ENCODE assay signal across 16 cellular contexts in the genomic region with DNA sequence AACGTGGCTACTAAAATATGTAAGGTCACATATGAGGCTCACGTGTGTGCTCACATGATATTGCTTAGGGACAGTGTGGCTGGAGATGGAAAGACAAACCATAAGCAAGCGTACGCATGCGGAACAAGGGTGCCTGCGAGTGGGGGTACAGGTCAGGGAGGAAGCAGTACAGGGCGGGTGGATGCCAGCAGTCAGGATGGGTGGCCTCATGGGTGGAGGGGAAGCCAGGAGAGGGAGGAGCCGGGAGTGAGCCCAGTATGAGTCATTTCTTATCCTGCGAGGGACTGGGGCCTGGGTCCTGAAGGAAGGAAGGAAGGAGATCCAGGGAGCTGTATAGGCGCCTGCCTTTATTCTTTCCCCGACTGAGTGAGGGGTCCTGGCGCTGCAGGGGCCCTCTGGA. TPM values are rescaled to one million over a fixed set of nuclear protein-coding genes. Genes with fewer than 3 reads are reported as not detected.
A peak's percentile ranks its signal among the peaks of the same experiment; 100 is the strongest.
DNase-seq lines count a peak whose midpoint lies in the region; ATAC-seq, FAIRE-seq and TF ChIP-seq lines count a peak whose summit lies in the region.
"Had no signal": no experiment of that assay in that cellular context is flagged by ENCODE, and none has a peak within 500 bp of the region (broad histone marks: within the 10 kb centered on the region; RNA-seq: fewer than 3 reads in every experiment).

No MANE protein-coding gene starts in this region.

- H3K4ac ChIP-seq in H1 (replicated peaks; ENCODE audit: insufficient read length, low read depth, low read length) (no peak overlapping the region), mesendoderm (ENCODE audit: low read depth, low read length) (no peak overlapping the region)

- H3K14ac ChIP-seq in H1 (ENCODE audit: insufficient read length): no peak overlapping the region

- TF ChIP-seq EP300 in H1 (IDR thresholded peaks at IDR 0.05; ENCODE audit: borderline replicate concordance in 1 of 2, low read depth in 2 of 2, low read length in 2 of 2): no peak
- TF ChIP-seq EP300 in suprapubic skin (IDR thresholded peaks at IDR 0.05): no peak

- H3K23ac ChIP-seq in H1 (ENCODE audit: insufficient read length): no peak overlapping the region
- no peak overlapping the region for H3K23ac ChIP-seq in mesendoderm (ENCODE audit: low read length)

- H3K4me1 ChIP-seq in H1 (replicated peaks in 1 of 4; ENCODE audit: control insufficient read depth in 3 of 4, insufficient read depth in 4 of 4, low read length in 3 of 4) (peaks cover 0 to 4% (median under 1%) of the 10 kb centered on the region in 4 experiments; a peak in 1 of 7 replicates), mesendoderm (ENCODE audit: control insufficient read depth, low read depth, low read length) (no peaks in the 10 kb centered on the region), suprapubic skin (no peaks in the 10 kb centered on the region)
- H3K4me1 ChIP-seq: psoas muscle had no signal

- no peak for FAIRE-seq in H1 (lab: Jason Lieb, UNC)

- peak overlapping the region; percentile 44 for H4K91ac ChIP-seq in H1 (replicated peaks; ENCODE audit: insufficient read length, low read length)

- no peak overlapping the region for H3K18ac ChIP-seq in H1 (ENCODE audit: extremely low read depth, low read length)
- no peak overlapping the region for H3K18ac ChIP-seq in mesendoderm (ENCODE audit: low read length)

- H2BK15ac ChIP-seq in H1 (ENCODE audit: low read length) (no peak overlapping the region), mesendoderm (replicated peaks; ENCODE audit: low read depth) (no peak overlapping the region)

- H3K27me3 ChIP-seq in H1 (replicated peaks in 1 of 4; ENCODE audit: control insufficient read depth in 3 of 4, extremely low read depth in 1 of 4, insufficient read depth in 3 of 4, low read length in 3 of 4) (no peaks in the 10 kb centered on the region), mesendoderm (ENCODE audit: insufficient read depth, low read length, poor library complexity) (no peaks in the 10 kb centered on the region), suprapubic skin (no peaks in the 10 kb centered on the region)

- no peak overlapping the region for H2BK12ac ChIP-seq in H1 (ENCODE audit: low read depth, low read length)

- no peaks in the 10 kb centered on the region for H3K23me2 ChIP-seq in H1 (ENCODE audit: low read depth, low read length)

- H3K4me2 ChIP-seq in H1 (ENCODE audit: insufficient read depth in 1 of 2, low read depth in 2 of 2, low read length in 2 of 2): no peak overlapping the region
- no peak overlapping the region for H3K4me2 ChIP-seq in mesendoderm (ENCODE audit: low read length)

- H2BK20ac ChIP-seq in H1 (ENCODE audit: low read length): no peak overlapping the region; the same call in 1 of the 2 replicates

- TF ChIP-seq CTCF in H1 (IDR thresholded peaks at IDR 0.05; ENCODE audit: control extremely low read depth in 1 of 3, insufficient read depth in 1 of 3, low read depth in 1 of 3, low read length in 3 of 3) (no peak), suprapubic skin (IDR thresholded peaks at IDR 0.05) (no peak)

- ATAC-seq in HG02870 (IDR thresholded peaks at IDR 0.05; ENCODE audit: unreplicated experiment) (no peak), GM18870 (IDR thresholded peaks at IDR 0.05; ENCODE audit: unreplicated experiment) (no peak)
- ATAC-seq: activated CD4-positive, CD25-positive, alpha-beta regulatory T cell treated with anti-CD3 and anti-CD28 coated beads, Interleukin-2, amount 50 U/mL, for 24 hours; effector memory CD8-positive, alpha-beta T cell; stimulated activated naive CD8-positive, alpha-beta T cell treated with anti-CD3 and anti-CD28 coated beads, Interleukin-15, Interleukin-2, amounts not matched to agents 100 U/mL and 50 U/mL, for 24 hours had no signal

- CTCF ChIA-PET in H1 (lab: Charles Lee; ENCODE audit: partially characterized antibody): interaction anchor here (1.0 to 2.0 kb wide), 5 partner anchors 172 to 212 kb away, joined by 3 to 6 read pairs (median 3); no protein-coding TSS in a partner anchor

- H3K9me3 ChIP-seq in H1 (ENCODE audit: insufficient read depth in 2 of 2, low read depth in 1 of 2, low read length in 1 of 2) (no peaks in the 10 kb centered on the region), suprapubic skin (no peaks in the 10 kb centered on the region)
- H3K9me3 ChIP-seq: psoas muscle had no signal

- H2BK5ac ChIP-seq in H1 (ENCODE audit: low read depth, low read length): no peak overlapping the region
- H2BK5ac ChIP-seq in mesendoderm (ENCODE audit: low read length): no peak overlapping the region

- 90% methylated on average over 12 of the region's 12 CpGs; no CpG with 5 or more reads in 1 of the 2 experiments for WGBS in H1 (ENCODE audit: extremely low coverage in 1 of 2, insufficient coverage in 1 of 2, insufficient read length in 1 of 2, insufficient replicate concordance in 2 of 2, low coverage in 1 of 2, low lambda C conversion rate in 2 of 2, missing lambda C conversion rate in 1 of 2), 2 experiments
- no CpG with 5 or more reads among the region's 12 CpGs for WGBS in mesendoderm (ENCODE audit: extremely low coverage, insufficient coverage, low lambda C conversion rate)
- WGBS in suprapubic skin: 57% methylated on average over 12 of the region's 12 CpGs

- H2AK5ac ChIP-seq in H1 (ENCODE audit: low read depth, low read length) (no peak overlapping the region), mesendoderm (ENCODE audit: low read length) (no peak overlapping the region)

- no peak overlapping the region for H3K56ac ChIP-seq in H1 (replicated peaks; ENCODE audit: insufficient read length, low read depth, low read length)
- H3K56ac ChIP-seq in mesendoderm (ENCODE audit: low read length): peak overlapping the region; percentile 18

- no peaks in the 10 kb centered on the region for H3K79me2 ChIP-seq in H1 (ENCODE audit: control insufficient read depth in 1 of 2, insufficient read depth in 2 of 2, low read length in 2 of 2)
- no peaks in the 10 kb centered on the region for H3K79me2 ChIP-seq in mesendoderm (ENCODE audit: control insufficient read depth, insufficient read depth, low read length)

- H3K4me3 ChIP-seq in H1 (ENCODE audit: extremely low read depth in 1 of 4, insufficient read depth in 2 of 4, low read depth in 3 of 4, low read length in 4 of 4): no peak overlapping the region
- H3K4me3 ChIP-seq in mesendoderm (ENCODE audit: low read length): no peak overlapping the region
- no peak overlapping the region for H3K4me3 ChIP-seq in suprapubic skin
- H3K4me3 ChIP-seq: psoas muscle had no signal

- no peaks in the 10 kb centered on the region for H4K20me1 ChIP-seq in H1 (replicated peaks in 1 of 2; ENCODE audit: control insufficient read depth in 1 of 2, insufficient read depth in 2 of 2, low read length in 2 of 2)

- no peak overlapping the region for H2BK120ac ChIP-seq in H1 (replicated peaks; ENCODE audit: low read depth, low read length)
- no peak overlapping the region for H2BK120ac ChIP-seq in mesendoderm (ENCODE audit: low read depth, low read length)

- TF ChIP-seq POLR2A in H1 (IDR thresholded peaks at IDR 0.05; ENCODE audit: control extremely low read depth in 1 of 2, low read depth in 2 of 2, low read length in 2 of 2) (no peak), suprapubic skin (IDR thresholded peaks at IDR 0.05) (no peak)

- H3K27ac ChIP-seq in H1 (ENCODE audit: low read depth, low read length): no peak overlapping the region
- H3K27ac ChIP-seq in mesendoderm (ENCODE audit: low read depth, low read length): no peak overlapping the region
- H3K27ac ChIP-seq in suprapubic skin: no peak overlapping the region
- H3K27ac ChIP-seq: psoas muscle had no signal

- no peaks in the 10 kb centered on the region for H3K36me3 ChIP-seq in H1 (ENCODE audit: control insufficient read depth in 2 of 4, insufficient read depth in 4 of 4, low read length in 3 of 4)
- H3K36me3 ChIP-seq in mesendoderm (ENCODE audit: control insufficient read depth, insufficient read depth, low read length): no peaks in the 10 kb centered on the region
- no peaks in the 10 kb centered on the region for H3K36me3 ChIP-seq in suprapubic skin

- DNase-seq in EL (peak; percentile 70), NCI-H226 (peak; percentile 87), H1 (ENCODE audit: low read depth in 1 of 2, low spot score in 2 of 2) (no peak), mesendoderm (peak; percentile 64), HuH-7 (ENCODE audit: low spot score) (no peak), suprapubic skin (ENCODE audit: low spot score in 2 of 2) (no peak)
- DNase-seq: activated T-cell treated with anti-CD3 and anti-CD28 coated beads, Interleukin-2, amount 50 U/mL, for 24 hours; C1 segment of cervical spinal cord; effector memory CD8-positive, alpha-beta T cell; NCI-H774; psoas muscle; stimulated activated CD4-positive, alpha-beta T cell treated with anti-CD3 and anti-CD28 coated beads, Interleukin-4, amount 100 ng/mL, for 24 hours; stimulated activated naive CD8-positive, alpha-beta T cell treated with anti-CD3 and anti-CD28 coated beads, Interleukin-15, Interleukin-2, amounts not matched to agents 100 U/mL and 50 U/mL, for 24 hours had no signal

- TF ChIP-seq RAD21 in H1 (IDR thresholded peaks at IDR 0.05 in 1 of 2, conservative IDR thresholded peaks at IDR 0.05 in 1 of 2; ENCODE audit: low read depth in 2 of 2, low read length in 2 of 2): no peak

- H4K5ac ChIP-seq in H1 (ENCODE audit: insufficient read length, low read depth, low read length) (no peak overlapping the region), mesendoderm (ENCODE audit: low read length) (no peak overlapping the region)

- POLR2A ChIA-PET in H1 (lab: Charles Lee; ENCODE audit: partially characterized antibody): interaction anchor here (1.0 kb wide), 1 partner anchor 193 kb away, joined by 3 read pairs; no protein-coding TSS in a partner anchor

- H4K8ac ChIP-seq in H1 (ENCODE audit: extremely low read depth, insufficient read depth, low read length): no peak overlapping the region
- H4K8ac ChIP-seq in mesendoderm (ENCODE audit: low read depth, low read length): no peak overlapping the region

- H3K9ac ChIP-seq in H1 (replicated peaks in 1 of 4; ENCODE audit: extremely low read depth in 1 of 4, low read depth in 3 of 4, low read length in 3 of 4) (no peak overlapping the region), mesendoderm (ENCODE audit: low read length) (no peak overlapping the region)

- H2AFZ ChIP-seq in H1 (ENCODE audit: low read length): 0 out of 2 replicates have a peak overlapping the region, but pooled peaks have one; percentile 52

- H3K79me1 ChIP-seq in H1 (ENCODE audit: low read depth, low read length) (no peaks in the 10 kb centered on the region), mesendoderm (ENCODE audit: low read length) (no peaks in the 10 kb centered on the region)

RNA-seq across cellular contexts. Expression of a gene that starts 42.0 kb away (rescaled TPM):
- total RNA-seq in H1 (2021; fragmentation: NEBNext Ultra II Directional; extraction: Animal tissue kit (Norgen Biotek cat#: 25700)): 72.7 and 75.6 TPM in 2 replicates
- 20.4 and 21.8 TPM in 2 replicates for polyA plus RNA-seq in H1 (2011; rRNA removed)
- 26.8 TPM for polyA plus RNA-seq in H1 (2011; cell fraction: cytosol; rRNA removed)
- polyA plus RNA-seq in H1 (2011; cell fraction: nucleus; rRNA removed): 42.9 TPM
- polyA plus RNA-seq in H1 (2012, experiment 1 of 2): 52.8 to 62.1 TPM (median 54.3 TPM) in 4 replicates
- polyA plus RNA-seq in H1 (2012, experiment 2 of 2): 4.5 TPM
- polyA plus RNA-seq in H1 (2013, experiment 1 of 2): 23.5 TPM
- 21.9 TPM for polyA plus RNA-seq in H1 (2013, experiment 2 of 2)
- 52.9 and 54.8 TPM in 2 replicates for polyA minus RNA-seq in H1 (2011; rRNA and poly(A)+ RNA removed)
- 43.2 TPM for polyA minus RNA-seq in H1 (2011; cell fraction: cytosol; rRNA and poly(A)+ RNA removed)
- 56.4 TPM for polyA minus RNA-seq in H1 (2011; cell fraction: nucleus; rRNA and poly(A)+ RNA removed)
- polyA plus RNA-seq in mesendoderm (2013, experiment 1 of 2): 8.1 TPM
- 8.8 TPM for polyA plus RNA-seq in mesendoderm (2013, experiment 2 of 2)
- total RNA-seq in suprapubic skin: 10 to 100 TPM in 3 of 4 donors, 1 to 10 TPM in 1; 7.1 to 27.0 (median 14.2) TPM

Comparison
In these comparisons a context has a peak if more than half of its experiments do, and no peak if none do; other contexts are left out.
1. DNase-seq: peak in EL (single experiment), NCI-H226 (single experiment) and mesendoderm (single experiment); none in H1 (0 of 2), HuH-7 (single experiment) and suprapubic skin (0 of 2).